In the genomic region with DNA sequence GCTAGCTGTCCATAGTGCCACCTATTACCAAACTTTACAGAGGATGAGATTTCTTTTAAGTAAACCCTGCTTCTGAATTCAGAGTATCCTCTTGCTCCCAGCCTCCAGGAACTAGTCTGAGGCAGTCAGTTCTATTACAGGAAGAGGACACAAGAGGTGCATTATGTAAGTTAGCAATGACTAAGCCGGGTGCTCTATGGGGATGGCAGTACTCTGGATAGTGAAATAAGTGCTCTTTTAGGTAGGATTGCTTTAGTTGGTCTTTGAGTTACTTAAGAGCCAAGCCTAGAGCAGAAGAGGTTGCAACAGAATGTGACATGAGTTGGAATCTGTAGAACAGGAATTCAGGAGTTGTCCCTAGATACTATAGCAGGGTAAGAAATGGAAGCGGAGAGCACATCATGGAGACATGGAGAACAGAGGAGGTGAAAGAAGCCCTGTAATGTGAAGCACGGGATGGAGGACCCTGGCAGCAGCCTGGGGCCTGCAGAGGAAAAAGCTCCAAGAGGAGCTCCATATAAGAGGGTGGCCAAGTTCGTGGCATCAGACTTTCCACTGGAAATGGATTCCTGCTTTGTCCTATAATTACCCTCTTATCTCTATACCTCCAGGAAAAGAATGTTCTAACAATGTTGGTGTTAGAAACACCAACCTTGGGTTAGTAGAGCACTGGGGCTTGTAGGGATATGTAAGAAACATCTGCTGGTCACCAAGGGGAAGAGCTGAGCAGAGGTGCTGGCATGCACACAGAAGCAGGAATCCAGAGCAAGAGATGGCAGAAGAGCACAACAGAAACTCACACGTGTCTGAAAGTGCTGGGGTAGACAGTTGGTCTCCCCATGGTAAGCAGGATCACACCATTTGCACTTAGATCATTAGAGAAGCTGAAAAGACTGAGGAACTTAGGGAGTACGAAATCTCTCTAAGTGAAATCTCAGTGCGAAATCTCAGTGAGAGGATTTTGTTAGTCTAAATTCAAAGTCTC, we compare ENCODE assay signal across 1 cellular context.
A peak's percentile ranks its signal among the peaks of the same experiment; 100 is the strongest.
TF ChIP-seq lines count a peak whose summit lies in the region.

No MANE protein-coding gene starts in this region.

TF ChIP-seq in K562, 482 proteins besides CTCF, POLR2A, EP300 and RAD21 (continued from another document):
- no peak for TF ChIP-seq ZNF124 (CRISPR knock-in tag; IDR thresholded peaks at IDR 0.05)
- TF ChIP-seq, protein P1, sequence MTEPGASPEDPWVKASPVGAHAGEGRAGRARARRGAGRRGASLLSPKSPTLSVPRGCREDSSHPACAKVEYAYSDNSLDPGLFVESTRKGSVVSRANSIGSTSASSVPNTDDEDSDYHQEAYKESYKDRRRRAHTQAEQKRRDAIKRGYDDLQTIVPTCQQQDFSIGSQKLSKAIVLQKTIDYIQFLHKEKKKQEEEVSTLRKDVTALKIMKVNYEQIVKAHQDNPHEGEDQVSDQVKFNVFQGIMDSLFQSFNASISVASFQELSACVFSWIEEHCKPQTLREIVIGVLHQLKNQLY (CRISPR knock-in tag; conservative IDR thresholded peaks at IDR 0.05): no peak
- TF ChIP-seq NFE2 (IDR thresholded peaks at IDR 0.05; ENCODE audit: low read depth): 0 out of 2 replicates have a peak, but pooled peaks have one; percentile 12
TF ChIP-seq in K562: peak in this region for 1.
